In genomic region chr18:3250237-3251107, GRCh38 we compare ENCODE assay signal across 9 cellular contexts. TPM values are rescaled to one million over a fixed set of nuclear protein-coding genes. Genes with fewer than 3 reads are reported as not detected.
DNase-seq lines count a peak whose midpoint lies in the region; ATAC-seq and TF ChIP-seq lines count a peak whose summit lies in the region.
"Had no signal": no experiment of that assay in that cellular context is flagged by ENCODE, and none has a peak within 500 bp of the region (broad histone marks: within the 10 kb centered on the region; RNA-seq: fewer than 3 reads in every experiment).

No MANE protein-coding gene starts in this region.

- CTCF ChIA-PET in activated CD4-positive, alpha-beta T cell treated with anti-CD3 and anti-CD28 coated beads, Interleukin-2, amount 10 ng/mL, durations not matched to agents 7 days and 5 days (lab: Charles Lee): interaction anchor here (1.2 to 2.1 kb wide), 4 partner anchors 13 to 186 kb away, joined by 3 to 5 read pairs (median 4); no protein-coding TSS in a partner anchor

- H3K9me3 Mint-ChIP-seq in activated CD4-positive, alpha-beta T cell treated with anti-CD3 and anti-CD28 coated beads, Interleukin-2, amount 10 ng/mL, durations not matched to agents 7 days and 5 days: no peaks in the 10 kb centered on the region

- TF ChIP-seq EP300 in suprapubic skin (IDR thresholded peaks at IDR 0.05): no peak

- no peaks in the 10 kb centered on the region for H3K27me3 Mint-ChIP-seq in activated CD4-positive, alpha-beta T cell treated with anti-CD3 and anti-CD28 coated beads, Interleukin-2, amount 10 ng/mL, durations not matched to agents 7 days and 5 days

- no peak for TF ChIP-seq POLR2A in suprapubic skin (IDR thresholded peaks at IDR 0.05)

- H3K9me3 ChIP-seq in suprapubic skin: no peaks in the 10 kb centered on the region

- no peak for TF ChIP-seq CTCF in WI38 (IDR thresholded peaks at IDR 0.05; ENCODE audit: low read depth, low read length)
- no peak for TF ChIP-seq CTCF in foreskin fibroblast (IDR thresholded peaks at IDR 0.05; ENCODE audit: low read depth, low read length)
- no peak for TF ChIP-seq CTCF in suprapubic skin (IDR thresholded peaks at IDR 0.05)

- peak overlapping the region; percentile 80 for H3K27ac Mint-ChIP-seq in activated CD4-positive, alpha-beta T cell treated with anti-CD3 and anti-CD28 coated beads, Interleukin-2, amount 10 ng/mL, durations not matched to agents 7 days and 5 days

- H3K36me3 Mint-ChIP-seq in activated CD4-positive, alpha-beta T cell treated with anti-CD3 and anti-CD28 coated beads, Interleukin-2, amount 10 ng/mL, durations not matched to agents 7 days and 5 days (ENCODE audit: low read depth): peaks cover 67% of the 10 kb centered on the region

- H3K27ac ChIP-seq in suprapubic skin: peak overlapping the region; percentile 75

- H3K27me3 ChIP-seq in suprapubic skin: no peaks in the 10 kb centered on the region

- POLR2A ChIA-PET in activated CD4-positive, alpha-beta T cell treated with anti-CD3 and anti-CD28 coated beads, Interleukin-2, amount 10 ng/mL, durations not matched to agents 7 days and 5 days (lab: Charles Lee): interaction anchor here (0.6 to 1.0 kb wide), 5 partner anchors 10 to 610 kb away, joined by 3 to 11 read pairs (median 4); no protein-coding TSS in a partner anchor

- no peak for DNase-seq in activated CD4-positive, alpha-beta T cell treated with anti-CD3 and anti-CD28 coated beads, Interleukin-2, amount 10 ng/mL, durations not matched to agents 7 days and 5 days
- DNase-seq in activated CD4-positive, alpha-beta T cell treated with anti-CD3 and anti-CD28 coated beads, Interleukin-2, amount 50 U/mL, for 4 hours: no peak
- DNase-seq in foreskin fibroblast (peak; percentile 48 to 70), suprapubic skin (ENCODE audit: low spot score in 2 of 2) (no peak), nucleus accumbens (lab: John Stamatoyannopoulos, UW) (no peak)
- DNase-seq: DMS 273 treated with DMSO at 0.1 percent for 48 hours had no signal

- peak overlapping the region; percentile 88 for H3K4me3 Mint-ChIP-seq in activated CD4-positive, alpha-beta T cell treated with anti-CD3 and anti-CD28 coated beads, Interleukin-2, amount 10 ng/mL, durations not matched to agents 7 days and 5 days

- H3K36me3 ChIP-seq in suprapubic skin: peaks cover 23% of the 10 kb centered on the region

- ATAC-seq in GM18511 (IDR thresholded peaks at IDR 0.05; ENCODE audit: unreplicated experiment) (no peak), GM19035 (IDR thresholded peaks at IDR 0.05; ENCODE audit: unreplicated experiment) (no peak)

- WGBS in suprapubic skin: 26% methylated on average over 6 of the region's 6 CpGs

- H3K4me3 ChIP-seq in WI38 (ENCODE audit: low read depth, low read length) (peak overlapping the region; percentile 9; the same call in 1 of the 2 replicates), foreskin fibroblast (ENCODE audit: low read depth in 1 of 2, low read length in 2 of 2) (peak overlapping the region; percentile 3 to 92), suprapubic skin (peak overlapping the region; percentile 71)

- peaks cover 52% of the 10 kb centered on the region for H3K4me1 ChIP-seq in suprapubic skin

- peaks cover 53% of the 10 kb centered on the region for H3K4me1 Mint-ChIP-seq in activated CD4-positive, alpha-beta T cell treated with anti-CD3 and anti-CD28 coated beads, Interleukin-2, amount 10 ng/mL, durations not matched to agents 7 days and 5 days

RNA-seq across cellular contexts. Expression of gene MYL12A, which starts 2.9 kb away (rescaled TPM):
- total RNA-seq in activated CD4-positive, alpha-beta T cell treated with anti-CD3 and anti-CD28 coated beads, Interleukin-2, amount 10 ng/mL, durations not matched to agents 7 days and 5 days: 1,000 to 10,000 TPM in 1 of 2 experiments, 100 to 1,000 TPM in 1; 944 to 1,045 TPM
- total RNA-seq in suprapubic skin: 100 to 1,000 TPM; 190 to 259 (median 242) TPM

RNA-seq across cellular contexts. Expression of gene MYL12B, which starts 11.5 kb away (rescaled TPM):
- 100 to 1,000 TPM; 351 to 395 TPM for total RNA-seq in activated CD4-positive, alpha-beta T cell treated with anti-CD3 and anti-CD28 coated beads, Interleukin-2, amount 10 ng/mL, durations not matched to agents 7 days and 5 days
- 100 to 1,000 TPM; 182 to 333 (median 295) TPM for total RNA-seq in suprapubic skin

RNA-seq across cellular contexts. Expression of gene MYOM1, which starts 30.7 kb away (rescaled TPM):
- total RNA-seq in activated CD4-positive, alpha-beta T cell treated with anti-CD3 and anti-CD28 coated beads, Interleukin-2, amount 10 ng/mL, durations not matched to agents 7 days and 5 days: 1 to 10 TPM in 1 of 2 experiments, under 1 TPM in 1; 0.71 to 2.1 TPM
- 1 to 10 TPM in 3 of 4 donors, under 1 TPM in 1; 0.99 to 2.1 (median 1.6) TPM for total RNA-seq in suprapubic skin

Comparison
In these comparisons a context has a peak if more than half of its experiments do, and no peak if none do; other contexts are left out.
1. DNase-seq: peak in foreskin fibroblast (2 of 2); none in activated CD4-positive, alpha-beta T cell treated with anti-CD3 and anti-CD28 coated beads, Interleukin-2, amount 10 ng/mL, durations not matched to agents 7 days and 5 days (single experiment), activated CD4-positive, alpha-beta T cell treated with anti-CD3 and anti-CD28 coated beads, Interleukin-2, amount 50 U/mL, for 4 hours (0 of 2), suprapubic skin (0 of 2) and nucleus accumbens (0 of 56).
2. H3K4me3 ChIP-seq: peak in every context shown above with its lines; median percentile 71 in suprapubic skin; 48 in foreskin fibroblast; 9 in WI38.